Comparison of ENCODE assay signal across 7 cellular contexts in genomic region chr17:58331815-58332719, GRCh38. TPM values are rescaled to one million over a fixed set of nuclear protein-coding genes. Genes with fewer than 3 reads are reported as not detected.
DNase-seq lines count a peak whose midpoint lies in the region; ATAC-seq, FAIRE-seq and TF ChIP-seq lines count a peak whose summit lies in the region.

No MANE protein-coding gene starts in this region.

- RAD21 ChIA-PET in GM12878 (lab: Charles Lee; ENCODE audit: unreplicated experiment), result interaction anchor here (0.8 to 18.1 kb wide), 8 partner anchors 10 to 378 kb away, joined by 3 to 323 read pairs (median 3); partner anchors contain the start of genes RNF43 and SUPT4H1

- FAIRE-seq in GM12878 (lab: Jason Lieb, UNC), result no peak

- peak overlapping the region; percentile 94 for H3K4me3 ChIP-seq in GM12878

- peaks cover 75% of the 10 kb centered on the region for H3K4me1 Mint-ChIP-seq in nephron progenitor cell

- no peaks in the 10 kb centered on the region; the same call in 1 of the 2 replicates for H4K20me1 ChIP-seq in GM12878 (ENCODE audit: control insufficient read depth, insufficient read depth)

- H3K27ac ChIP-seq in GM12878 (ENCODE audit: control insufficient read depth, insufficient read depth) (peak overlapping the region; percentile 100), temporal lobe (ENCODE audit: low read depth, low read length) (peak overlapping the region; percentile 45)

- in situ Hi-C loops in GM12878 (cut with MboI), result loop anchor here (10.0 kb wide), 1 partner anchor 1503 kb away; no protein-coding TSS in a partner anchor

- peaks cover 46% of the 10 kb centered on the region for H3K4me1 ChIP-seq in GM12878 (ENCODE audit: control insufficient read depth, insufficient read depth, low read length)

- POLR2A ChIA-PET in GM12878 (lab: Charles Lee), result interaction anchor here (0.5 to 18.5 kb wide), 9 partner anchors 12 to 773 kb away, joined by 3 to 373 read pairs (median 4); partner anchors contain the start of genes RNF43 and SUPT4H1

- intact Hi-C loops in GM12878 (cut with micrococcal nuclease; ENCODE audit: unreplicated experiment), result no loop called here

- H3K27ac Mint-ChIP-seq in nephron progenitor cell, result peak overlapping the region; percentile 61

- TF ChIP-seq RAD21 in GM12878 (IDR thresholded peaks at IDR 0.05; ENCODE audit: insufficient read depth, low read depth, low read length), result 0 out of 2 replicates have a peak, but pooled peaks have one; percentile 15

- TF ChIP-seq CTCF in GM12878 (IDR thresholded peaks at IDR 0.05 in 2 of 3, conservative IDR thresholded peaks at IDR 0.05 in 1 of 3; ENCODE audit: control insufficient read depth in 2 of 3, extremely low read depth in 1 of 3, insufficient read depth in 1 of 3, low read depth in 3 of 3, low read length in 3 of 3) (no peak), nephron progenitor cell (IDR thresholded peaks at IDR 0.05) (no peak)

- no peak for TF ChIP-seq POLR2A in GM12878 (IDR thresholded peaks at IDR 0.05; ENCODE audit: low read depth, low read length)

- peaks cover 6 to 14% of the 10 kb centered on the region in 2 experiments for H3K36me3 ChIP-seq in GM12878 (ENCODE audit: control insufficient read depth in 2 of 2, insufficient read depth in 2 of 2, low read length in 1 of 2)

- 0 out of 4 replicates have a peak, but pooled peaks of 1 of the 2 experiments have one; percentile 28 for TF ChIP-seq EP300 in GM12878 (IDR thresholded peaks at IDR 0.05; ENCODE audit: borderline replicate concordance in 1 of 2, control insufficient read depth in 1 of 2, low read depth in 2 of 2, low read length in 2 of 2)

- peaks cover 5% of the 10 kb centered on the region for H3K27me3 Mint-ChIP-seq in nephron progenitor cell (ENCODE audit: low read depth, poor library complexity)

- 0% methylated on average over 20 of the region's 29 CpGs for WGBS in GM12878 (ENCODE audit: insufficient coverage, insufficient replicate concordance, low lambda C conversion rate, missing lambda C conversion rate)

- no peaks in the 10 kb centered on the region for H3K36me3 Mint-ChIP-seq in nephron progenitor cell (ENCODE audit: low read depth)

- peak overlapping the region; percentile 44 for H3K4me3 Mint-ChIP-seq in nephron progenitor cell

- H3K9me3 Mint-ChIP-seq in nephron progenitor cell, result no peaks in the 10 kb centered on the region

- H3K4me2 ChIP-seq in GM12878 (ENCODE audit: control insufficient read depth, insufficient read depth), result peak overlapping the region; percentile 99

- H3K27me3 ChIP-seq in GM12878 (replicated peaks in 1 of 2; ENCODE audit: control insufficient read depth in 2 of 2, insufficient read depth in 2 of 2, low read length in 1 of 2), result no peaks in the 10 kb centered on the region

- no peaks in the 10 kb centered on the region; the same call in 2 of the 3 replicates for H3K9me3 ChIP-seq in GM12878 (replicated peaks; ENCODE audit: control insufficient read depth, insufficient read depth, low read length)

- peaks cover 85% of the 10 kb centered on the region for H3K79me2 ChIP-seq in GM12878 (ENCODE audit: control insufficient read depth, insufficient read depth, low read length)

- no TSS peak for BruUV-seq in GM12878 (replicated peaks; lab: Mats Ljungman, UMichigan)

- DNase-seq in T-helper 9 cell (peak; percentile 74), GM12878 (ENCODE audit: low read depth, low spot score) (peak; percentile 92), nephron progenitor cell (no peak), D341Med (ENCODE audit: low spot score) (no peak)

- H2AFZ ChIP-seq in GM12878 (ENCODE audit: control insufficient read depth, low read depth, low read length), result no peak overlapping the region

- SMC1A ChIA-PET in GM12878 (lab: Charles Lee; ENCODE audit: uncharacterized antibody, unreplicated experiment), result interaction anchor here (1.2 to 8.6 kb wide), 3 partner anchors 12 to 85 kb away, joined by 3 to 143 read pairs (median 8); partner anchors contain the start of gene RNF43

- ATAC-seq in HG02642 (IDR thresholded peaks at IDR 0.05; ENCODE audit: poor library complexity, unreplicated experiment) (peak; percentile 23), GM12878 (peak; percentile 32), HG03139 (IDR thresholded peaks at IDR 0.05; ENCODE audit: unreplicated experiment) (no peak)

- peak overlapping the region; percentile 100 for H3K9ac ChIP-seq in GM12878 (ENCODE audit: control insufficient read depth, insufficient read depth, low read length)

- CTCF ChIA-PET in GM12878 (lab: Yijun Ruan, JAX), result interaction anchor here (1.0 to 3.2 kb wide), 5 partner anchors 9 to 83 kb away, joined by 3 to 28 read pairs (median 10); partner anchors contain the start of gene RNF43

TF ChIP-seq in GM12878, 131 proteins besides CTCF, POLR2A, EP300 and RAD21 (continues in another document):
- TF ChIP-seq WRNIP1 (IDR thresholded peaks at IDR 0.05; ENCODE audit: borderline replicate concordance, low read depth, low read length) (no peak; the same call in 1 of the 2 replicates), BHLHE40 (IDR thresholded peaks at IDR 0.05; ENCODE audit: borderline replicate concordance in 1 of 2, low read depth in 2 of 2, low read length in 1 of 2) (peak in 1 of 2 experiments; percentile 54; a peak in 2 of 4 replicates), ATF3 (IDR thresholded peaks at IDR 0.05; ENCODE audit: borderline replicate concordance, extremely low read depth, low read depth, low read length) (peak; percentile 79; the same call in 1 of the 2 replicates), ETV6 (conservative IDR thresholded peaks at IDR 0.05 in 1 of 2, IDR thresholded peaks at IDR 0.05 in 1 of 2; ENCODE audit: borderline replicate concordance in 1 of 2, low read depth in 1 of 2) (peak in 1 of 2 experiments; percentile 36; a peak in 2 of 4 replicates), LARP7 (IDR thresholded peaks at IDR 0.05) (peak; percentile 99), TBL1XR1 (IDR thresholded peaks at IDR 0.05; ENCODE audit: low read depth, low read length) (peak; percentile 36)

RNA-seq across cellular contexts. Expression of gene TSPOAP1, which starts 3.5 kb away (rescaled TPM):
- 52.4 and 53.8 TPM in 2 replicates for total RNA-seq in GM12878 (2013; cell fraction: nucleolus; rRNA removed)
- total RNA-seq in GM12878 (2014; rRNA removed), result 5.6 and 5.7 TPM in 2 replicates
- total RNA-seq in GM12878 (2014; rRNA removed; fragmentation: Illumina TruSeq; extraction: Trizol), result 2.8 and 3.6 TPM in 2 replicates
- 6.5 and 8.8 TPM in 2 replicates for total RNA-seq in GM12878 (2021)
- polyA plus RNA-seq in GM12878 (2011; ENCODE audit: low read depth), result 5.7 TPM
- 11.6 and 16.4 TPM in 2 replicates for polyA plus RNA-seq in GM12878 (2011; rRNA removed)
- polyA plus RNA-seq in GM12878 (2011; cell fraction: cytosol; rRNA removed), result 12.2 and 16.5 TPM in 2 replicates
- polyA plus RNA-seq in GM12878 (2011; cell fraction: nucleus; rRNA removed), result 164 and 168 TPM in 2 replicates
- 9.8 and 14.2 TPM in 2 replicates for polyA plus RNA-seq in GM12878 (2012)
- 1.2 and 4.2 TPM in 2 replicates for polyA plus RNA-seq in GM12878 (2014; fragmentation: Illumina TruSeq; extraction: Trizol)
- under 1 TPM in 1 of 2 experiments, not detected in 1; 0.58 TPM for polyA plus RNA-seq in GM12878 (2014; fragmentation: Nextera tagmentation; extraction: Ambion mirVana)
- 8.5 and 10.9 TPM in 2 replicates for polyA plus RNA-seq in GM12878 (2014; rRNA removed)
- polyA plus RNA-seq in GM12878 (2016; fragmentation: Nextera tagmentation; extraction: Ambion mirVana), result 1 to 10 TPM; 2.2 to 3.2 TPM
- polyA minus RNA-seq in GM12878 (2011; rRNA and poly(A)+ RNA removed), result 7.2 and 17.1 TPM in 2 replicates
- polyA minus RNA-seq in GM12878 (2011; cell fraction: cytosol; rRNA and poly(A)+ RNA removed), result 6.4 and 6.7 TPM in 2 replicates
- 16.2 and 33.3 TPM in 2 replicates for polyA minus RNA-seq in GM12878 (2011; cell fraction: nucleus; rRNA and poly(A)+ RNA removed)
- total RNA-seq in temporal lobe, result 32.5 TPM

RNA-seq across cellular contexts. Expression of gene SUPT4H1, which starts 19.9 kb away (rescaled TPM):
- 8.8 and 9.5 TPM in 2 replicates for total RNA-seq in GM12878 (2013; cell fraction: nucleolus; rRNA removed)
- 87.9 and 92.8 TPM in 2 replicates for total RNA-seq in GM12878 (2014; rRNA removed)
- total RNA-seq in GM12878 (2014; rRNA removed; fragmentation: Illumina TruSeq; extraction: Trizol), result 70.4 and 83.8 TPM in 2 replicates
- 87.0 and 93.2 TPM in 2 replicates for total RNA-seq in GM12878 (2021)
- 90.2 TPM for polyA plus RNA-seq in GM12878 (2011; ENCODE audit: low read depth)
- polyA plus RNA-seq in GM12878 (2011; rRNA removed), result 230 and 240 TPM in 2 replicates
- polyA plus RNA-seq in GM12878 (2011; cell fraction: cytosol; rRNA removed), result 105 and 107 TPM in 2 replicates
- polyA plus RNA-seq in GM12878 (2011; cell fraction: nucleus; rRNA removed), result 61.5 and 64.9 TPM in 2 replicates
- 88.7 and 95.3 TPM in 2 replicates for polyA plus RNA-seq in GM12878 (2012)
- 98.9 and 112 TPM in 2 replicates for polyA plus RNA-seq in GM12878 (2014; fragmentation: Illumina TruSeq; extraction: Trizol)
- 100 to 1,000 TPM; 148 to 293 TPM for polyA plus RNA-seq in GM12878 (2014; fragmentation: Nextera tagmentation; extraction: Ambion mirVana)
- 94.9 and 102 TPM in 2 replicates for polyA plus RNA-seq in GM12878 (2014; rRNA removed)
- polyA plus RNA-seq in GM12878 (2016; fragmentation: Nextera tagmentation; extraction: Ambion mirVana), result 100 to 1,000 TPM; 143 to 159 TPM
- polyA minus RNA-seq in GM12878 (2011; rRNA and poly(A)+ RNA removed), result 60.9 and 80.0 TPM in 2 replicates
- polyA minus RNA-seq in GM12878 (2011; cell fraction: cytosol; rRNA and poly(A)+ RNA removed), result 11.5 and 19.8 TPM in 2 replicates
- polyA minus RNA-seq in GM12878 (2011; cell fraction: nucleus; rRNA and poly(A)+ RNA removed), result 5.6 and 14.2 TPM in 2 replicates
- total RNA-seq in temporal lobe, result 31.7 TPM

RNA-seq across cellular contexts. Expression of gene MPO, which starts 51.3 kb away (rescaled TPM):
- total RNA-seq in GM12878 (2013; cell fraction: nucleolus; rRNA removed), result not detected in 2 replicates
- total RNA-seq in GM12878 (2014; rRNA removed), result 0.05 and 0.06 TPM in 2 replicates
- total RNA-seq in GM12878 (2014; rRNA removed; fragmentation: Illumina TruSeq; extraction: Trizol), result 0.09 and 0.13 TPM in 2 replicates
- total RNA-seq in GM12878 (2021), result 0.08 and 0.23 TPM in 2 replicates
- polyA plus RNA-seq in GM12878 (2011; ENCODE audit: low read depth), result not detected
- polyA plus RNA-seq in GM12878 (2011; rRNA removed), result 0.35 and 0.49 TPM in 2 replicates
- 0.33 and 0.45 TPM in 2 replicates for polyA plus RNA-seq in GM12878 (2011; cell fraction: cytosol; rRNA removed)
- polyA plus RNA-seq in GM12878 (2011; cell fraction: nucleus; rRNA removed), result 0.10 and 0.19 TPM in 2 replicates
- polyA plus RNA-seq in GM12878 (2012), result 0.08 TPM in 1 of 2 replicates, not detected in the other
- 0.10 TPM in 1 of 2 replicates, not detected in the other for polyA plus RNA-seq in GM12878 (2014; fragmentation: Illumina TruSeq; extraction: Trizol)
- polyA plus RNA-seq in GM12878 (2014; fragmentation: Nextera tagmentation; extraction: Ambion mirVana), result under 1 TPM; 0.10 to 0.26 TPM
- polyA plus RNA-seq in GM12878 (2014; rRNA removed), result 0.14 TPM in 2 replicates
- polyA plus RNA-seq in GM12878 (2016; fragmentation: Nextera tagmentation; extraction: Ambion mirVana), result under 1 TPM; 0.09 to 0.17 TPM
- 0.15 and 0.37 TPM in 2 replicates for polyA minus RNA-seq in GM12878 (2011; rRNA and poly(A)+ RNA removed)
- polyA minus RNA-seq in GM12878 (2011; cell fraction: cytosol; rRNA and poly(A)+ RNA removed), result not detected in 2 replicates
- polyA minus RNA-seq in GM12878 (2011; cell fraction: nucleus; rRNA and poly(A)+ RNA removed), result not detected in 2 replicates
- total RNA-seq in temporal lobe, result 2.5 TPM

Comparison
In these comparisons a context has a peak if more than half of its experiments do, and no peak if none do; other contexts are left out.
1. DNase-seq: peak in T-helper 9 cell (single experiment) and GM12878 (single experiment); none in nephron progenitor cell (single experiment) and D341Med (single experiment).